22 cellular contexts compared by ENCODE assay signal in the genomic region with DNA sequence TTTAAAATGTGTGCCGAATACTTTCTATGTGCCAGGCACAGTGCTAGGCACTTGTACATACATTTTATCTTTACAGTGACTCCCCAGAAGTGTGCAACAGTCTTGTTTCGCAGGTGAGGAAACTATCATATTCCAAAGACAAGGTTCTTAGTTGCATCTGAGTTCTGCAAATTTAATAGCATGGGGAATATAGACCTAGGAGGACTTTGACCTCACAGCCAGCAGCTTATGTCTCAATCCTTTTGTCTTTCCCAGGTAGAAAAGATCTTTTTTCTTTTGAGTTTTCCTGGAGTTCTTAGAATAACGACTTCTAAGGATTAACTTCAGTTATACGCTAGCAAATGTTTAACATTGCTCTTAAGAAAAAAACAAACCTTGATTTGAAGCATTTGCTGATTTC.
DNase-seq lines count a peak whose midpoint lies in the region; ATAC-seq, FAIRE-seq and TF ChIP-seq lines count a peak whose summit lies in the region.
"Had no signal": no experiment of that assay in that cellular context is flagged by ENCODE, and none has a peak within 500 bp of the region (broad histone marks: within the 10 kb centered on the region; RNA-seq: fewer than 3 reads in every experiment).

No MANE protein-coding gene starts in this region.

- TF ChIP-seq CTCF in HepG2 (CRISPR knock-in tag; IDR thresholded peaks at IDR 0.05) (no peak), right lobe of liver (IDR thresholded peaks at IDR 0.05) (no peak)

- no peak overlapping the region for H2AFZ ChIP-seq in HepG2 (ENCODE audit: low read length)

- H3K9ac ChIP-seq in HepG2 (ENCODE audit: insufficient read depth, low read depth, low read length) (no peak overlapping the region), muscle layer of colon (ENCODE audit: low read length) (no peak overlapping the region)
- H3K9ac ChIP-seq: BLaER1 had no signal

- no peak overlapping the region for H3K4me2 ChIP-seq in HepG2 (ENCODE audit: low read depth, low read length)
- H3K4me2 ChIP-seq: A549, BLaER1 had no signal

- CTCF ChIA-PET in HepG2 (lab: Yijun Ruan, JAX; ENCODE audit: low intra/inter-chr PET ratio, low total read pairs) = no interaction called here

- no TSS peak for BruUV-seq in HepG2 (replicated peaks; lab: Mats Ljungman, UMichigan)

- H3K4me1 ChIP-seq in HepG2 (ENCODE audit: insufficient read depth, low read length) (peaks cover 82% of the 10 kb centered on the region), right lobe of liver (peaks cover 0 to 22% (median 3%) of the 10 kb centered on the region in 4 donors), muscle layer of colon (ENCODE audit: insufficient read depth, low read length) (peaks cover 38% of the 10 kb centered on the region), small intestine (ENCODE audit: control insufficient read depth in 2 of 2, insufficient read depth in 1 of 2, low read depth in 1 of 2, low read length in 1 of 2) (peaks cover 2 to 3% of the 10 kb centered on the region in 2 donors)
- H3K4me1 ChIP-seq: A549, BLaER1 had no signal

- no peaks in the 10 kb centered on the region for H4K20me1 ChIP-seq in HepG2 (ENCODE audit: insufficient read depth, low read length)
- H4K20me1 ChIP-seq: BLaER1 had no signal

- peak; percentile 18 for FAIRE-seq in HepG2 (lab: Jason Lieb, UNC)
- no peak for FAIRE-seq in small intestine (lab: Jason Lieb, UNC)
- FAIRE-seq: A549, G401.6, GM12891, GM19239, HTR-8/SVneo had no signal

- no peak for TF ChIP-seq RAD21 in HepG2 (CRISPR knock-in tag; IDR thresholded peaks at IDR 0.05)

- H3K36me3 ChIP-seq in HepG2 (replicated peaks in 1 of 2; ENCODE audit: control insufficient read depth in 1 of 2, insufficient read depth in 2 of 2, low read length in 2 of 2) (no peaks in the 10 kb centered on the region), right lobe of liver (no peaks in the 10 kb centered on the region), muscle layer of colon (ENCODE audit: insufficient read depth, low read length) (no peaks in the 10 kb centered on the region), small intestine (ENCODE audit: control insufficient read depth in 2 of 2, insufficient read depth in 2 of 2, low read length in 2 of 2) (no peaks in the 10 kb centered on the region)
- H3K36me3 ChIP-seq: BLaER1 had no signal

- ATAC-seq in HepG2 (no peak), right lobe of liver (no peak)
- ATAC-seq: A549, HCT116 had no signal

- H3K79me2 ChIP-seq in HepG2 (ENCODE audit: insufficient read depth, low read length) = no peaks in the 10 kb centered on the region

- POLR2A ChIA-PET in HepG2 (lab: Yijun Ruan, JAX) = no interaction called here

- DNase-seq in HepG2 (ENCODE audit: low spot score) (no peak), right lobe of liver (no peak), small intestine (peak; percentile 52), DMS53 treated with DMSO at 0.1 percent for 48 hours (lab: John Stamatoyannopoulos, UW; ENCODE audit: unreplicated experiment) (no peak), SHP77 (lab: John Stamatoyannopoulos, UW) (no peak)
- DNase-seq in activated CD4-positive, alpha-beta T cell treated with anti-CD3 and anti-CD28 coated beads, Interleukin-2, amount 50 U/mL, for 4 hours = no peak
- DNase-seq: AML-193; CD4-positive, alpha-beta memory T cell; DMS 273 treated with DMSO at 0.1 percent for 48 hours; DMS53; GOT3; H7; HFFc6 had no signal

- H3K9me3 ChIP-seq in HepG2 (ENCODE audit: low read length) = no peaks in the 10 kb centered on the region
- no peaks in the 10 kb centered on the region for H3K9me3 ChIP-seq in right lobe of liver
- no peaks in the 10 kb centered on the region for H3K9me3 ChIP-seq in muscle layer of colon (ENCODE audit: low read length)
- H3K9me3 ChIP-seq in small intestine (ENCODE audit: control insufficient read depth, low read depth) = no peaks in the 10 kb centered on the region
- H3K9me3 ChIP-seq: A549, BLaER1 had no signal

- 76% methylated on average over 4 of the region's 4 CpGs for WGBS in HepG2 (ENCODE audit: low lambda C conversion rate)
- 97% methylated on average over 4 of the region's 4 CpGs for WGBS in right lobe of liver (ENCODE audit: insufficient coverage, low coverage, low lambda C conversion rate, missing lambda C conversion rate)
- WGBS in small intestine, 3 donors = 60 to 77% (median 67%) methylated on average over 4 of the region's 4 CpGs

- H3K4me3 ChIP-seq in HepG2 (replicated peaks in 1 of 3; ENCODE audit: insufficient read depth in 1 of 3, low read depth in 2 of 3, low read length in 3 of 3) (no peak overlapping the region), right lobe of liver (no peak overlapping the region), muscle layer of colon (ENCODE audit: low read depth in 1 of 2, low read length in 2 of 2) (no peak overlapping the region), small intestine (ENCODE audit: low read depth in 1 of 2, low read length in 2 of 2) (no peak overlapping the region)
- H3K4me3 ChIP-seq: A549, BLaER1 had no signal

- H3K27ac ChIP-seq in HepG2 (ENCODE audit: extremely low read length, insufficient read depth, low read length) (no peak overlapping the region), right lobe of liver (no peak overlapping the region), muscle layer of colon (ENCODE audit: low read depth, low read length) (peak overlapping the region; percentile 0), small intestine (ENCODE audit: low read depth in 1 of 2, low read length in 1 of 2) (no peak overlapping the region)
- H3K27ac ChIP-seq: 22Rv1, A549, BLaER1 had no signal

- TF ChIP-seq EP300 in HepG2 (IDR thresholded peaks at IDR 0.05; ENCODE audit: low read depth in 2 of 2, low read length in 2 of 2) (no peak), HepG2 (CRISPR knock-in tag; IDR thresholded peaks at IDR 0.05; ENCODE audit: borderline replicate concordance) (no peak)

- TF ChIP-seq POLR2A in HepG2 (IDR thresholded peaks at IDR 0.05; ENCODE audit: insufficient read depth in 1 of 2, low read depth in 2 of 2, low read length in 2 of 2) (no peak), right lobe of liver (IDR thresholded peaks at IDR 0.05) (no peak)

- H3K27me3 ChIP-seq in HepG2 (ENCODE audit: control insufficient read depth in 1 of 2, insufficient read depth in 2 of 2, low read length in 2 of 2) (no peaks in the 10 kb centered on the region), right lobe of liver (no peaks in the 10 kb centered on the region), muscle layer of colon (ENCODE audit: control insufficient read depth in 1 of 2, insufficient read depth in 2 of 2, low read length in 2 of 2) (no peaks in the 10 kb centered on the region), small intestine (ENCODE audit: control insufficient read depth in 2 of 2, insufficient read depth in 2 of 2, low read length in 2 of 2) (no peaks in the 10 kb centered on the region)
- H3K27me3 ChIP-seq: BLaER1 had no signal

- in situ Hi-C loops in HepG2 (cut with HindIII; ENCODE audit: extremely low pct_ligation_motif_present, low pct_unique_long_range_greater_than_20kb) = no loop called here

- intact Hi-C loops in HepG2 (cut with micrococcal nuclease; ENCODE audit: unreplicated experiment) (loop anchor here (10.0 kb wide), 1 partner anchor 281 kb away; no protein-coding TSS in a partner anchor), right lobe of liver (cut with DNase I) (no loop called here)

TF ChIP-seq in HepG2, 621 proteins besides CTCF, POLR2A, EP300 and RAD21:
- TF ChIP-seq REXO4 (CRISPR knock-in tag; IDR thresholded peaks at IDR 0.05; ENCODE audit: borderline replicate concordance) (no peak), NFE2L2 (IDR thresholded peaks at IDR 0.05; ENCODE audit: low read length) (no peak), ATAD3A (CRISPR knock-in tag; IDR thresholded peaks at IDR 0.05) (no peak), SMAD3 (CRISPR knock-in tag; IDR thresholded peaks at IDR 0.05) (no peak), HNF4A (CRISPR knock-in tag; IDR thresholded peaks at IDR 0.05) (peak; percentile 24)
- TF ChIP-seq, protein P1, sequence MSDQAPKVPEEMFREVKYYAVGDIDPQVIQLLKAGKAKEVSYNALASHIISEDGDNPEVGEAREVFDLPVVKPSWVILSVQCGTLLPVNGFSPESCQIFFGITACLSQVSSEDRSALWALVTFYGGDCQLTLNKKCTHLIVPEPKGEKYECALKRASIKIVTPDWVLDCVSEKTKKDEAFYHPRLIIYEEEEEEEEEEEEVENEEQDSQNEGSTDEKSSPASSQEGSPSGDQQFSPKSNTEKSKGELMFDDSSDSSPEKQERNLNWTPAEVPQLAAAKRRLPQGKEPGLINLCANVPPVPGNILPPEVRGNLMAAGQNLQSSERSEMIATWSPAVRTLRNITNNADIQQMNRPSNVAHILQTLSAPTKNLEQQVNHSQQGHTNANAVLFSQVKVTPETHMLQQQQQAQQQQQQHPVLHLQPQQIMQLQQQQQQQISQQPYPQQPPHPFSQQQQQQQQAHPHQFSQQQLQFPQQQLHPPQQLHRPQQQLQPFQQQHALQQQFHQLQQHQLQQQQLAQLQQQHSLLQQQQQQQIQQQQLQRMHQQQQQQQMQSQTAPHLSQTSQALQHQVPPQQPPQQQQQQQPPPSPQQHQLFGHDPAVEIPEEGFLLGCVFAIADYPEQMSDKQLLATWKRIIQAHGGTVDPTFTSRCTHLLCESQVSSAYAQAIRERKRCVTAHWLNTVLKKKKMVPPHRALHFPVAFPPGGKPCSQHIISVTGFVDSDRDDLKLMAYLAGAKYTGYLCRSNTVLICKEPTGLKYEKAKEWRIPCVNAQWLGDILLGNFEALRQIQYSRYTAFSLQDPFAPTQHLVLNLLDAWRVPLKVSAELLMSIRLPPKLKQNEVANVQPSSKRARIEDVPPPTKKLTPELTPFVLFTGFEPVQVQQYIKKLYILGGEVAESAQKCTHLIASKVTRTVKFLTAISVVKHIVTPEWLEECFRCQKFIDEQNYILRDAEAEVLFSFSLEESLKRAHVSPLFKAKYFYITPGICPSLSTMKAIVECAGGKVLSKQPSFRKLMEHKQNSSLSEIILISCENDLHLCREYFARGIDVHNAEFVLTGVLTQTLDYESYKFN (CRISPR knock-in tag; conservative IDR thresholded peaks at IDR 0.05) = no peak
TF ChIP-seq in HepG2: peak in this region for 1.
